ENCODE assay signal across 20 cellular contexts in the genomic region with DNA sequence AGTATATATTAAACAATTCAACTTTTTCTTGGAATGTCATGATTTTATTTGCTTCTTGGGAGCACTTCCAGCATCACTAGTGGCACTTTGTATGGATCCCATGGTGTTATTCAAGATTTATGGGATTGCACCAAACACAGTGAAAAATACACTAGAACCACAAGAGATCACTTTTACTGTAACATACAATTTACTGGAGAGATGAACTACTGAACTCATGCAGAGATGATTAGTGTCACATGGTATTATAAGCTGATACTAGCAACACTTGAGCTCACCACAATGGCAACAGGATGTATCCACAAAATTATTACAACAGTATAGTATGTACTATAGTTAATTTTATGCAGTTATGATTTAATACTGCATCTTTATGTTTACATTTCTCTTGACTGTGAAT. TPM values are rescaled to one million over a fixed set of nuclear protein-coding genes. Genes with fewer than 3 reads are reported as not detected.
DNase-seq lines count a peak whose midpoint lies in the region; TF ChIP-seq lines count a peak whose summit lies in the region.
"Had no signal": no experiment of that assay in that cellular context is flagged by ENCODE, and none has a peak within 500 bp of the region (broad histone marks: within the 10 kb centered on the region; RNA-seq: fewer than 3 reads in every experiment).

No MANE protein-coding gene starts in this region.

- DNase-seq in NCI-H187 treated with DMSO at 0.1 percent for 48 hours (lab: John Stamatoyannopoulos, UW): peak; percentile 19
- DNase-seq in NCI-H187 (lab: John Stamatoyannopoulos, UW): no peak
- peak; percentile 21 for DNase-seq in COR-L47 (lab: John Stamatoyannopoulos, UW)
- DNase-seq in NCI-H2081 (lab: John Stamatoyannopoulos, UW): peak; percentile 31 to 78
- DNase-seq in NCI-H2227 treated with DMSO at 0.1 percent for 48 hours (lab: John Stamatoyannopoulos, UW): peak; percentile 86
- DNase-seq in ascending aorta (ENCODE audit: low spot score in 2 of 2): no peak
- DNase-seq in activated T-helper 2 cell treated with anti-CD3 and anti-CD28 coated beads, Interferon-gamma antibody, Interleukin-2, Interleukin-4, amounts not matched to agents 10 μg/mL and 5 μg/mL and 100 μg/mL, durations not matched to agents 14 hours and 24 hours and 36 hours (ENCODE audit: low spot score): no peak
- DNase-seq: 8988T; ACHN; BE2C; CD4-positive, alpha-beta T cell; CD8-positive, alpha-beta memory T cell; DMS153; DND-41; GOT3; HFFc6 had no signal

- TF ChIP-seq CTCF in ascending aorta (IDR thresholded peaks at IDR 0.05): no peak

- H3K4me1 ChIP-seq in ascending aorta: no peaks in the 10 kb centered on the region
- H3K4me1 ChIP-seq: A549; BE2C; BLaER1 treated with 17β-estradiol and CSF1 and Interleukin-3, amounts not matched to agents 10 nM and 100 nM; HAP-1 had no signal

- no peak overlapping the region for H3K4me3 ChIP-seq in ascending aorta
- H3K4me3 ChIP-seq: A549; BLaER1 treated with 17β-estradiol and CSF1 and Interleukin-3, amounts not matched to agents 10 nM and 100 nM; HAP-1 had no signal

- H3K4me1 Mint-ChIP-seq in activated T-helper 2 cell treated with anti-CD3 and anti-CD28 coated beads, Interferon-gamma antibody, Interleukin-2, Interleukin-4, amounts not matched to agents 10 μg/mL and 5 μg/mL and 100 μg/mL, durations not matched to agents 14 hours and 24 hours and 36 hours (ENCODE audit: low read depth): no peaks in the 10 kb centered on the region
- H3K4me1 Mint-ChIP-seq: CD8-positive, alpha-beta memory T cell had no signal

- peaks cover 0 to 9% of the 10 kb centered on the region in 2 donors for H3K9me3 ChIP-seq in ascending aorta
- H3K9me3 ChIP-seq: A549, BE2C, HAP-1 had no signal

- H3K4me3 Mint-ChIP-seq in activated T-helper 2 cell treated with anti-CD3 and anti-CD28 coated beads, Interferon-gamma antibody, Interleukin-2, Interleukin-4, amounts not matched to agents 10 μg/mL and 5 μg/mL and 100 μg/mL, durations not matched to agents 14 hours and 24 hours and 36 hours (ENCODE audit: low read depth): no peak overlapping the region
- H3K4me3 Mint-ChIP-seq: CD14-positive monocyte; CD4-positive, alpha-beta T cell; CD8-positive, alpha-beta memory T cell; HFFc6 had no signal

- no peak overlapping the region for H3K27ac ChIP-seq in ascending aorta
- H3K27ac ChIP-seq: A549; BLaER1 treated with 17β-estradiol and CSF1 and Interleukin-3, amounts not matched to agents 10 nM and 100 nM had no signal

- H3K9me3 Mint-ChIP-seq in activated T-helper 2 cell treated with anti-CD3 and anti-CD28 coated beads, Interferon-gamma antibody, Interleukin-2, Interleukin-4, amounts not matched to agents 10 μg/mL and 5 μg/mL and 100 μg/mL, durations not matched to agents 14 hours and 24 hours and 36 hours: peaks cover 24% of the 10 kb centered on the region

- no peaks in the 10 kb centered on the region for H3K36me3 Mint-ChIP-seq in activated T-helper 2 cell treated with anti-CD3 and anti-CD28 coated beads, Interferon-gamma antibody, Interleukin-2, Interleukin-4, amounts not matched to agents 10 μg/mL and 5 μg/mL and 100 μg/mL, durations not matched to agents 14 hours and 24 hours and 36 hours (ENCODE audit: low read depth)

- no peaks in the 10 kb centered on the region for H3K36me3 ChIP-seq in ascending aorta
- H3K36me3 ChIP-seq: BE2C, HAP-1 had no signal

- intact Hi-C loops in ascending aorta (cut with DNase I): no loop called here
- intact Hi-C loops in activated T-helper 2 cell treated with anti-CD3 and anti-CD28 coated beads, Interferon-gamma antibody, Interleukin-2, Interleukin-4, amounts not matched to agents 10 μg/mL and 5 μg/mL and 100 μg/mL, durations not matched to agents 14 hours and 24 hours and 36 hours (cut with micrococcal nuclease): no loop called here

- H3K27me3 ChIP-seq in ascending aorta: no peaks in the 10 kb centered on the region
- H3K27me3 ChIP-seq: BE2C; BLaER1 treated with 17β-estradiol and CSF1 and Interleukin-3, amounts not matched to agents 10 nM and 100 nM had no signal

- H3K27me3 Mint-ChIP-seq in activated T-helper 2 cell treated with anti-CD3 and anti-CD28 coated beads, Interferon-gamma antibody, Interleukin-2, Interleukin-4, amounts not matched to agents 10 μg/mL and 5 μg/mL and 100 μg/mL, durations not matched to agents 14 hours and 24 hours and 36 hours (ENCODE audit: low read depth): no peaks in the 10 kb centered on the region

- H3K27ac Mint-ChIP-seq in activated T-helper 2 cell treated with anti-CD3 and anti-CD28 coated beads, Interferon-gamma antibody, Interleukin-2, Interleukin-4, amounts not matched to agents 10 μg/mL and 5 μg/mL and 100 μg/mL, durations not matched to agents 14 hours and 24 hours and 36 hours: no peak overlapping the region
- H3K27ac Mint-ChIP-seq: CD14-positive monocyte; CD4-positive, alpha-beta T cell; CD8-positive, alpha-beta memory T cell; HFFc6 had no signal

RNA-seq across cellular contexts. Expression of a gene that starts 16.3 kb away (rescaled TPM):
- 0.75 TPM for total RNA-seq in ascending aorta
- total RNA-seq in activated T-helper 2 cell treated with anti-CD3 and anti-CD28 coated beads, Interferon-gamma antibody, Interleukin-2, Interleukin-4, amounts not matched to agents 10 μg/mL and 5 μg/mL and 100 μg/mL, durations not matched to agents 14 hours and 24 hours and 36 hours: not detected in 2 replicates
- total RNA-seq: CD4-positive, alpha-beta T cell; CD8-positive, alpha-beta memory T cell; HFFc6 had no signal

Comparison
In these comparisons a context has a peak if more than half of its experiments do, and no peak if none do; other contexts are left out.
1. DNase-seq: peak in NCI-H187 treated with DMSO at 0.1 percent for 48 hours (single experiment), COR-L47 (single experiment), NCI-H2081 (2 of 2) and NCI-H2227 treated with DMSO at 0.1 percent for 48 hours (single experiment); none in NCI-H187 (0 of 2), ascending aorta (0 of 2) and activated T-helper 2 cell treated with anti-CD3 and anti-CD28 coated beads, Interferon-gamma antibody, Interleukin-2, Interleukin-4, amounts not matched to agents 10 μg/mL and 5 μg/mL and 100 μg/mL, durations not matched to agents 14 hours and 24 hours and 36 hours (single experiment).